In genomic region chr17:3818786-3819185, GRCh38 we compare ENCODE assay signal across 17 cellular contexts. TPM values are rescaled to one million over a fixed set of nuclear protein-coding genes. Genes with fewer than 3 reads are reported as not detected.
DNase-seq lines count a peak whose midpoint lies in the region; ATAC-seq, FAIRE-seq and TF ChIP-seq lines count a peak whose summit lies in the region.
"Had no signal": no experiment of that assay in that cellular context is flagged by ENCODE, and none has a peak within 500 bp of the region (broad histone marks: within the 10 kb centered on the region; RNA-seq: fewer than 3 reads in every experiment).

No MANE protein-coding gene starts in this region.

- TF ChIP-seq CTCF in colonic mucosa (IDR thresholded peaks at IDR 0.05), result no peak
- TF ChIP-seq CTCF in upper lobe of right lung (IDR thresholded peaks at IDR 0.05), result no peak

- H3K36me3 ChIP-seq in SJSA1 (peaks cover 94% of the 10 kb centered on the region), colonic mucosa (peaks cover 14% of the 10 kb centered on the region), upper lobe of right lung (peaks cover 100% of the 10 kb centered on the region)

- H3K27ac ChIP-seq in SJSA1 (peak overlapping the region; percentile 25), colonic mucosa (no peak overlapping the region), upper lobe of right lung (no peak overlapping the region)
- H3K27ac ChIP-seq: body of pancreas, SK-N-MC had no signal

- H3K9me3 ChIP-seq in SJSA1 (replicated peaks) (no peaks in the 10 kb centered on the region), colonic mucosa (no peaks in the 10 kb centered on the region), upper lobe of right lung (no peaks in the 10 kb centered on the region)
- H3K9me3 ChIP-seq: body of pancreas, mucosa of descending colon had no signal

- DNase-seq in GM18507 (ENCODE audit: extremely low spot score, insufficient read length, low read depth), result no peak
- no peak for DNase-seq in SJSA1 (ENCODE audit: low read depth in 1 of 2, low spot score in 2 of 2)
- DNase-seq in glomerular endothelial cell (ENCODE audit: extremely low read depth, low read depth, low spot score), result peak; percentile 23
- peak; percentile 49 for DNase-seq in pulmonary artery endothelial cell (ENCODE audit: low read depth, low spot score)
- no peak for DNase-seq in colonic mucosa
- DNase-seq in activated CD4-positive, alpha-beta T cell treated with anti-CD3 and anti-CD28 coated beads, Interleukin-2, amount 50 U/mL, for 48 hours, result no peak
- no peak for DNase-seq in upper lobe of right lung
- DNase-seq: activated gamma-delta T cell treated with Interleukin-2 at 50 U/mL for 16 hours; body of pancreas; CD4-positive, alpha-beta memory T cell; effector memory CD4-positive, alpha-beta T cell; KG1; mucosa of descending colon; NCI-H146; stimulated activated naive CD4-positive, alpha-beta T cell treated with Interleukin-2 at 50 U/mL for 16 hours had no signal

- H3K27me3 ChIP-seq in SJSA1 (replicated peaks), result no peaks in the 10 kb centered on the region
- H3K27me3 ChIP-seq in colonic mucosa, result no peaks in the 10 kb centered on the region
- no peaks in the 10 kb centered on the region for H3K27me3 ChIP-seq in upper lobe of right lung
- H3K27me3 ChIP-seq: body of pancreas had no signal

- H3K4me3 ChIP-seq in SJSA1, result no peak overlapping the region
- H3K4me3 ChIP-seq in colonic mucosa, result no peak overlapping the region
- H3K4me3 ChIP-seq in upper lobe of right lung, result no peak overlapping the region
- H3K4me3 ChIP-seq: body of pancreas, mucosa of descending colon, SK-N-MC, smooth muscle cell had no signal

- H3K9ac ChIP-seq in colonic mucosa (ENCODE audit: low read depth in 2 of 2, low read length in 2 of 2), result no peak overlapping the region

- H3K4me1 ChIP-seq in SJSA1 (replicated peaks) (peaks cover 4% of the 10 kb centered on the region; the same call in 1 of the 2 replicates), colonic mucosa (no peaks in the 10 kb centered on the region), upper lobe of right lung (no peaks in the 10 kb centered on the region)
- H3K4me1 ChIP-seq: body of pancreas had no signal

- no peak for ATAC-seq in upper lobe of right lung
- ATAC-seq: body of pancreas, mucosa of descending colon had no signal

- peak; percentile 77 for FAIRE-seq in GM18507 (lab: Jason Lieb, UNC)

- intact Hi-C loops in colonic mucosa (cut with DNase I), result no loop called here
- intact Hi-C loops in upper lobe of right lung (cut with DNase I), result no loop called here

RNA-seq across cellular contexts. Expression of gene ITGAE, which starts 17.8 kb away (rescaled TPM):
- 19.0 and 30.6 TPM in 2 replicates for total RNA-seq in SJSA1 (2014; rRNA removed; shearing (Covaris generic))
- total RNA-seq in glomerular endothelial cell (10.5 and 13.3 TPM in 2 replicates), pulmonary artery endothelial cell (19.2 and 23.5 TPM in 2 replicates), colonic mucosa (10 to 100 TPM; 14.7 to 14.9 TPM), upper lobe of right lung (24.2 TPM)

RNA-seq across cellular contexts. Expression of gene NCBP3, which starts 27.3 kb away (rescaled TPM):
- total RNA-seq in SJSA1 (2014; rRNA removed; shearing (Covaris generic)), result 16.0 and 16.8 TPM in 2 replicates
- total RNA-seq in glomerular endothelial cell (23.2 and 25.3 TPM in 2 replicates), pulmonary artery endothelial cell (19.9 and 27.6 TPM in 2 replicates), colonic mucosa (10 to 100 TPM; 31.3 to 41.2 TPM), upper lobe of right lung (34.9 TPM)

Comparison
In these comparisons a context has a peak if more than half of its experiments do, and no peak if none do; other contexts are left out.
1. DNase-seq: peak in glomerular endothelial cell (single experiment) and pulmonary artery endothelial cell (single experiment); none in GM18507 (single experiment), SJSA1 (0 of 2), colonic mucosa (single experiment), activated CD4-positive, alpha-beta T cell treated with anti-CD3 and anti-CD28 coated beads, Interleukin-2, amount 50 U/mL, for 48 hours (0 of 2) and upper lobe of right lung (single experiment).